In the genomic region with DNA sequence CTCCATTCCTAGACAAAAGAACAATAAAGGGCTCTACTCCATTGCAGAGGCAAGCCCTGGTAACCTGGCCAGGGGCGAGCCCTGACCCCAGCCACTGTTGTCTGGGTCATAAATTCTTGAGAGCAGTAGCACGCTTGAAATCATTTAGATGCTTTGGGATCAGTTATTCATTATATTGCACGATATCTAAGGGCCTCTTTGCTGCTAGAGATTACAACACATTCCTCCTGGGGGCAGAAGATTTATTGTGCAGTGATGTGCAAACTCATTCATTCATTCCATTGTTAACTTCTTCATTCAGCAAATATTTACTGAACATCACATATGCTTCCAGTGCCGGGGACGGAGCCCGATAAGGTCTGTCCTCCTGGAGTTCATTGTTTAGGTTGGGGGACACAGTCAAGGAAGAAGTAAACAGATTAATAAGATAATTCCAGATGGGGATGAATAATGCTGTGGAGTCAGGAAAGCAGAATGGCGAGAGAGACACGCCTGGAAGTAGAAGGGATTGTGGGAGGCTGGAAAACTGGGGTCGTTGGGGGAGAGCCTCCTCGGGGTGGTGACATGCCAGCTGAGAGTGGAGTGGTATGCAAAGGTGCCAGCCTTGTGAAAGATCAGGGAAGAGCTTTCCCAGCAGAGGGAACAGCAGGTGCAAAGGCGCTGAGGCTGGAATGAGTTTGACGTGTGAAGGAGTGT, we compare ENCODE assay signal across 17 cellular contexts. TPM values are rescaled to one million over a fixed set of nuclear protein-coding genes. Genes with fewer than 3 reads are reported as not detected.
A peak's percentile ranks its signal among the peaks of the same experiment; 100 is the strongest.
DNase-seq lines count a peak whose midpoint lies in the region; ATAC-seq and TF ChIP-seq lines count a peak whose summit lies in the region.
"Had no signal": no experiment of that assay in that cellular context is flagged by ENCODE, and none has a peak within 500 bp of the region (broad histone marks: within the 10 kb centered on the region; RNA-seq: fewer than 3 reads in every experiment).

No MANE protein-coding gene starts in this region.

- no peak for TF ChIP-seq EP300 in transverse colon (IDR thresholded peaks at IDR 0.05; ENCODE audit: low read depth)

- H3K4me3 Mint-ChIP-seq in memory B cell = no peak overlapping the region
- H3K4me3 Mint-ChIP-seq: T-cell had no signal

- peaks cover 30% of the 10 kb centered on the region for H3K4me1 Mint-ChIP-seq in memory B cell

- no peaks in the 10 kb centered on the region for H3K9me3 Mint-ChIP-seq in memory B cell
- H3K9me3 Mint-ChIP-seq: T-cell had no signal

- peaks cover 12% of the 10 kb centered on the region for H3K36me3 Mint-ChIP-seq in memory B cell

- 46 to 54% methylated on average over 7 to 12 of the region's 12 CpGs for WGBS in transverse colon (ENCODE audit: low coverage in 1 of 2), 2 donors

- no peaks in the 10 kb centered on the region for H3K27me3 ChIP-seq in HAP-1 (ENCODE audit: low read depth)
- H3K27me3 ChIP-seq in Panc1 (ENCODE audit: control insufficient read depth, insufficient read depth, low read length) = no peaks in the 10 kb centered on the region
- H3K27me3 ChIP-seq in transverse colon = no peaks in the 10 kb centered on the region

- H3K4me1 ChIP-seq in HAP-1 (peaks cover 15% of the 10 kb centered on the region), Panc1 (ENCODE audit: control insufficient read depth, insufficient read depth, low read length) (peaks cover 5% of the 10 kb centered on the region; the same call in 1 of the 2 replicates), transverse colon (peaks cover 8 to 81% (median 35%) of the 10 kb centered on the region in 4 donors)

- CTCF ChIA-PET in Panc1 (lab: Charles Lee) (no interaction called here), RWPE1 (lab: Yijun Ruan, JAX) (no interaction called here)

- TF ChIP-seq CTCF in Panc1 (IDR thresholded peaks at IDR 0.05) = no peak
- TF ChIP-seq CTCF in transverse colon (IDR thresholded peaks at IDR 0.05) = peak in 1 of 5 experiments; percentile 12
- TF ChIP-seq CTCF in GM13976 (IDR thresholded peaks at IDR 0.05; ENCODE audit: borderline replicate concordance, control extremely low read depth, extremely low read depth, insufficient read depth, missing control alignments) = no peak
- no peak for TF ChIP-seq CTCF in RWPE1 (conservative IDR thresholded peaks at IDR 0.05; ENCODE audit: low read depth)

- POLR2A ChIA-PET in Panc1 (lab: Charles Lee) = no interaction called here
- POLR2A ChIA-PET in RWPE1 (lab: Yijun Ruan, JAX; ENCODE audit: low non-redundant PET) = no interaction called here

- H3K9me3 ChIP-seq in HAP-1 = peaks cover 3% of the 10 kb centered on the region; the same call in 1 of the 2 replicates
- H3K9me3 ChIP-seq in Panc1 (ENCODE audit: control insufficient read depth, insufficient read depth, low read depth, low read length) = peaks cover 3% of the 10 kb centered on the region; the same call in 1 of the 2 replicates
- no peaks in the 10 kb centered on the region for H3K9me3 ChIP-seq in transverse colon

- BruUV-seq in Panc1 (replicated peaks; lab: Mats Ljungman, UMichigan) = TSS peak; percentile 46

- no peaks in the 10 kb centered on the region for H3K27me3 Mint-ChIP-seq in memory B cell
- H3K27me3 Mint-ChIP-seq: T-cell had no signal

- no peak overlapping the region for H3K4me3 ChIP-seq in HAP-1
- no peak overlapping the region for H3K4me3 ChIP-seq in Panc1 (ENCODE audit: low read depth in 2 of 2, low read length in 2 of 2)
- peak overlapping the region in 2 of 4 donors; percentile 1 to 4 for H3K4me3 ChIP-seq in transverse colon

- H3K27ac ChIP-seq in Panc1 (ENCODE audit: low read length) (no peak overlapping the region), transverse colon (peak overlapping the region; percentile 83 to 91 (median 86)), RWPE1 (no peak overlapping the region)

- in situ Hi-C loops in HAP-1 (cut with MboI; ENCODE audit: low sequenced_read_pairs) = no loop called here
- in situ Hi-C loops in Panc1 (cut with HindIII; ENCODE audit: low pct_unique_long_range_greater_than_20kb, low sequenced_read_pairs) = no loop called here
- in situ Hi-C loops in transverse colon (cut with MboI; ENCODE audit: low pct_ligation_motif_present in 1 of 4, low pct_unique_long_range_greater_than_20kb in 1 of 4, low sequenced_read_pairs in 3 of 4) = no loop called here
- in situ Hi-C loops in GM13976 (cut with MboI; ENCODE audit: low sequenced_read_pairs, unreplicated experiment) = no loop called here

- intact Hi-C loops in Panc1 (cut with micrococcal nuclease; ENCODE audit: unreplicated experiment) (no loop called here), transverse colon (cut with DNase I; ENCODE audit: low total_unique reads) (no loop called here)

- H3K36me3 ChIP-seq in HAP-1 (replicated peaks) (0 out of 2 replicates have a peak, but pooled peaks cover 4% of the 10 kb centered on the region), Panc1 (ENCODE audit: control insufficient read depth, insufficient read depth, low read length) (no peaks in the 10 kb centered on the region), transverse colon (no peaks in the 10 kb centered on the region)

- ATAC-seq in Panc1 (no peak; the same call in 1 of the 2 replicates), memory B cell (ENCODE audit: low read depth) (no peak), GM21576 (IDR thresholded peaks at IDR 0.05; ENCODE audit: unreplicated experiment) (no peak)
- ATAC-seq: T-cell had no signal

- H3K27ac Mint-ChIP-seq in memory B cell = peak overlapping the region; percentile 35
- H3K27ac Mint-ChIP-seq: T-cell had no signal

- DNase-seq in HAP-1 (ENCODE audit: low spot score in 2 of 2) (peak; percentile 73 to 85), Panc1 (ENCODE audit: low read depth, low spot score) (no peak), memory B cell (ENCODE audit: low spot score in 2 of 2) (no peak), transverse colon (peak; percentile 49), GM13976 (ENCODE audit: low spot score) (no peak), RWPE1 (ENCODE audit: low spot score) (no peak)
- DNase-seq: midbrain, MV-4-11, NCI-H524, T-cell had no signal

- TF ChIP-seq POLR2A in transverse colon (IDR thresholded peaks at IDR 0.05) = no peak

RNA-seq across cellular contexts. Expression of a gene that starts 35.0 kb away (rescaled TPM):
- total RNA-seq in Panc1 (2021; ENCODE audit: unreplicated experiment) (66.3 TPM), transverse colon (100 to 1,000 TPM; 191 to 284 (median 231) TPM)
- 49.7 TPM for polyA plus RNA-seq in Panc1 (2012; ENCODE audit: insufficient read length)

RNA-seq across cellular contexts. Expression of a gene that starts 35.6 kb away (rescaled TPM):
- not detected for total RNA-seq in Panc1 (2021; ENCODE audit: unreplicated experiment)
- polyA plus RNA-seq in Panc1 (2012; ENCODE audit: insufficient read length) = not detected
- not detected for total RNA-seq in transverse colon
- total RNA-seq: cerebellum, frontal cortex, G401, posterior vena cava, T-cell, temporal lobe had no signal
- polyA plus RNA-seq: adipose tissue had no signal

Comparison
In these comparisons a context has a peak if more than half of its experiments do, and no peak if none do; other contexts are left out.
1. DNase-seq: peak in HAP-1 (2 of 2) and transverse colon (single experiment); none in Panc1 (single experiment), memory B cell (0 of 2), GM13976 (single experiment) and RWPE1 (single experiment).
2. H3K27ac ChIP-seq: peak in transverse colon (4 of 4); none in Panc1 (single experiment) and RWPE1 (single experiment).